In genomic region chr1:156500847-156501686, GRCh38 we compare ENCODE assay signal across 1 cellular context.
A peak's percentile ranks its signal among the peaks of the same experiment; 100 is the strongest.
TF ChIP-seq lines count a peak whose summit lies in the region.

No MANE protein-coding gene starts in this region.

TF ChIP-seq in K562, 482 proteins besides CTCF, POLR2A, EP300 and RAD21 (continued from another document):
- TF ChIP-seq ZBTB43 (CRISPR knock-in tag; IDR thresholded peaks at IDR 0.05) (peak; percentile 89), ELF2 (CRISPR knock-in tag; IDR thresholded peaks at IDR 0.05) (peak; percentile 32; the same call in 1 of the 2 replicates), CHCHD3 (CRISPR knock-in tag; IDR thresholded peaks at IDR 0.05) (no peak), GABPB1 (CRISPR knock-in tag; IDR thresholded peaks at IDR 0.05) (peak; percentile 76), ELF4 (CRISPR knock-in tag; IDR thresholded peaks at IDR 0.05) (peak; percentile 59; the same call in 1 of the 2 replicates), HNRNPLL (IDR thresholded peaks at IDR 0.05; ENCODE audit: low read depth, low read length, poor library complexity, severe bottlenecking) (peak; percentile 19), AFF4 (CRISPR knock-in tag; IDR thresholded peaks at IDR 0.05) (peak; percentile 90), NKRF (IDR thresholded peaks at IDR 0.05; ENCODE audit: borderline replicate concordance) (peak; percentile 87; the same call in 1 of the 2 replicates), ETV5 (CRISPR knock-in tag; IDR thresholded peaks at IDR 0.05; ENCODE audit: low read depth) (peak; percentile 54), NRF1 (conservative IDR thresholded peaks at IDR 0.05 in 1 of 2, IDR thresholded peaks at IDR 0.05 in 1 of 2) (peak; percentile 26 to 31; a peak in 1 of 4 replicates), EP400 (IDR thresholded peaks at IDR 0.05) (peak; percentile 96), TOE1 (IDR thresholded peaks at IDR 0.05; ENCODE audit: borderline replicate concordance) (peak; percentile 74; the same call in 1 of the 2 replicates), TOE1 (CRISPR knock-in tag; IDR thresholded peaks at IDR 0.05; ENCODE audit: borderline replicate concordance, low read depth) (no peak), SNIP1 (IDR thresholded peaks at IDR 0.05; ENCODE audit: low read depth) (peak; percentile 77), MEIS2 (IDR thresholded peaks at IDR 0.05; ENCODE audit: partially characterized antibody) (peak; percentile 34), MAZ (CRISPR knock-in tag; conservative IDR thresholded peaks at IDR 0.05 in 1 of 2, IDR thresholded peaks at IDR 0.05 in 1 of 2) (peak; percentile 99), HMGN3 (IDR thresholded peaks at IDR 0.05; ENCODE audit: borderline replicate concordance, extremely low read depth, insufficient read length, low read depth, low read length) (peak; percentile 55), CHD2 (IDR thresholded peaks at IDR 0.05; ENCODE audit: low read depth, low read length) (peak; percentile 53; the same call in 1 of the 2 replicates), DIDO1 (tag; IDR thresholded peaks at IDR 0.05; ENCODE audit: low read depth) (no peak), FOXP1 (CRISPR knock-in tag; IDR thresholded peaks at IDR 0.05) (peak; percentile 97), TBP (optimal IDR thresholded peaks at IDR 0.05; ENCODE audit: low read depth, low read length) (peak; percentile 69), ZNF431 (CRISPR knock-in tag; IDR thresholded peaks at IDR 0.05) (peak; percentile 79), SMAD4 (CRISPR knock-in tag; conservative IDR thresholded peaks at IDR 0.05) (peak; percentile 78)
